Comparison of ENCODE assay signal across 8 cellular contexts in genomic region chr1:121519756-121520286, GRCh38.
A peak's percentile ranks its signal among the peaks of the same experiment; 100 is the strongest.
DNase-seq lines count a peak whose midpoint lies in the region; ATAC-seq, FAIRE-seq and TF ChIP-seq lines count a peak whose summit lies in the region.
"Not testable (repeated sequence)": the region's sequence is repeated elsewhere in the genome, so short reads cannot be mapped to it uniquely, and the experiment has no call there.

No MANE protein-coding gene starts in this region.

- DNase-seq in Calu3; activated CD4-positive, alpha-beta memory T cell treated with anti-CD3 and anti-CD28 coated beads for 36 hours; K562 (ENCODE audit: extremely low read depth in 1 of 4, low spot score in 3 of 4); esophagus squamous epithelium (lab: John Stamatoyannopoulos, UW); left lung; neuronal stem cell (ENCODE audit: low spot score): not testable (repeated sequence)
- peak; percentile 43 for DNase-seq in NCI-H748 (lab: John Stamatoyannopoulos, UW; ENCODE audit: unreplicated experiment)

- not testable (repeated sequence) for H3K4ac ChIP-seq in neuronal stem cell (ENCODE audit: low read length)

- not testable (repeated sequence) for H2AK5ac ChIP-seq in neuronal stem cell (ENCODE audit: low read depth, low read length)

- not testable (repeated sequence) for H2BK15ac ChIP-seq in neuronal stem cell (ENCODE audit: low read length)

- not testable (repeated sequence) for H3K79me2 ChIP-seq in K562 (ENCODE audit: control insufficient read depth, insufficient read depth, low read length)

- not testable (repeated sequence) for TF ChIP-seq EP300 in K562 (IDR thresholded peaks at IDR 0.05; ENCODE audit: low read length)

- BruUV-seq in Calu3 (replicated peaks; lab: Mats Ljungman, UMichigan); K562 (replicated peaks; lab: Mats Ljungman, UMichigan): not testable (repeated sequence)

- peak overlapping the region; percentile 86 for H3K4me3 Mint-ChIP-seq in Calu3 (ENCODE audit: low read depth, unreplicated experiment)
- H3K4me3 Mint-ChIP-seq in activated CD4-positive, alpha-beta memory T cell treated with anti-CD3 and anti-CD28 coated beads for 36 hours: peak overlapping the region; percentile 94

- H3K4me2 ChIP-seq in K562 (ENCODE audit: insufficient read depth, low read length): not testable (repeated sequence)
- peak overlapping the region; percentile 81 for H3K4me2 ChIP-seq in neuronal stem cell (ENCODE audit: insufficient read depth, low read length, poor library complexity, severe bottlenecking)

- H2BK120ac ChIP-seq in neuronal stem cell (ENCODE audit: low read depth, low read length): not testable (repeated sequence)

- not testable (repeated sequence) for H3K79me1 ChIP-seq in neuronal stem cell (ENCODE audit: low read depth, low read length)

- H2BK12ac ChIP-seq in neuronal stem cell (ENCODE audit: low read length): not testable (repeated sequence)

- ATAC-seq in K562, left lung: not testable (repeated sequence)

- in situ Hi-C loops in K562 (cut with MboI): not testable (repeated sequence)

- H3K27me3 ChIP-seq in K562 (ENCODE audit: control insufficient read depth in 2 of 2, insufficient read depth in 2 of 2, low read length in 2 of 2) (peaks cover 12 to 19% of the 10 kb centered on the region in 2 experiments; a peak in 4 of 5 replicates), esophagus squamous epithelium (peaks cover 0 to 56% (median 0%) of the 10 kb centered on the region in 4 donors), left lung (peaks cover 11 to 40% of the 10 kb centered on the region in 2 donors), neuronal stem cell (ENCODE audit: control insufficient read depth in 3 of 3, insufficient read depth in 3 of 3, low read depth in 1 of 3, low read length in 3 of 3) (peaks cover 0 to 37% (median 0%) of the 10 kb centered on the region in 3 experiments), subcutaneous abdominal adipose tissue (ENCODE audit: control insufficient read depth in 5 of 5, insufficient read depth in 4 of 5, low read length in 5 of 5) (peaks cover 4 to 13% (median 6%) of the 10 kb centered on the region in 5 donors)

- H4K91ac ChIP-seq in neuronal stem cell (ENCODE audit: low read depth, low read length, poor library complexity): not testable (repeated sequence)

- not testable (repeated sequence) for H3K14ac ChIP-seq in neuronal stem cell (ENCODE audit: low read length)

- H3K9me1 ChIP-seq in K562 (ENCODE audit: control insufficient read depth, insufficient read depth, low read length): not testable (repeated sequence)

- not testable (repeated sequence) for H2AFZ ChIP-seq in K562 (ENCODE audit: low read depth, low read length)
- peak overlapping the region; percentile 97 for H2AFZ ChIP-seq in neuronal stem cell (ENCODE audit: low read length)

- not testable (repeated sequence) for H3K9me3 ChIP-seq in K562 (replicated peaks; ENCODE audit: control insufficient read depth, insufficient read depth, low read depth, low read length); esophagus squamous epithelium; left lung; neuronal stem cell (replicated peaks in 1 of 2; ENCODE audit: control insufficient read depth in 2 of 2, insufficient read depth in 1 of 2, low read depth in 1 of 2, low read length in 2 of 2); subcutaneous abdominal adipose tissue (ENCODE audit: control insufficient read depth in 5 of 5, low read length in 5 of 5)

- H3K36me3 Mint-ChIP-seq in Calu3 (ENCODE audit: insufficient read depth, unreplicated experiment): peaks cover 16% of the 10 kb centered on the region
- not testable (repeated sequence) for H3K36me3 Mint-ChIP-seq in activated CD4-positive, alpha-beta memory T cell treated with anti-CD3 and anti-CD28 coated beads for 36 hours

- TF ChIP-seq RAD21 in K562 (CRISPR knock-in tag; conservative IDR thresholded peaks at IDR 0.05 in 1 of 2, IDR thresholded peaks at IDR 0.05 in 1 of 2): not testable (repeated sequence)

- FAIRE-seq in K562 (lab: Jason Lieb, UNC): not testable (repeated sequence)

- 7% methylated on average over 19 of the region's 19 CpGs for WGBS in K562 (ENCODE audit: insufficient coverage, low coverage, missing lambda C conversion rate)
- 48 to 50% methylated on average over 18 to 19 of the region's 19 CpGs for WGBS in esophagus squamous epithelium, 2 donors
- no CpG with 5 or more reads among the region's 19 CpGs for WGBS in neuronal stem cell (ENCODE audit: extremely low coverage in 2 of 2, insufficient read length in 2 of 2, insufficient replicate concordance in 1 of 2), 2 donors

- CTCF ChIA-PET in Calu3 (lab: Charles Lee); K562 (lab: Yijun Ruan, JAX; ENCODE audit: low intra/inter-chr PET ratio): not testable (repeated sequence)
- CTCF ChIA-PET in activated CD4-positive, alpha-beta memory T cell treated with anti-CD3 and anti-CD28 coated beads for 36 hours (lab: Charles Lee): interaction anchor here (0.9 to 1.2 kb wide), 3 partner anchors 9 to 74 kb away, joined by 3 to 5 read pairs (median 3); no protein-coding TSS in a partner anchor

- H3K27me3 Mint-ChIP-seq in Calu3 (ENCODE audit: unreplicated experiment); activated CD4-positive, alpha-beta memory T cell treated with anti-CD3 and anti-CD28 coated beads for 36 hours: not testable (repeated sequence)

- not testable (repeated sequence) for H2BK5ac ChIP-seq in neuronal stem cell (ENCODE audit: low read length)

- H3K4me1 ChIP-seq in K562 (replicated peaks in 1 of 2; ENCODE audit: control insufficient read depth in 2 of 2, insufficient read depth in 2 of 2, low read length in 2 of 2); neuronal stem cell (ENCODE audit: control insufficient read depth in 2 of 2, insufficient read depth in 1 of 2, low read depth in 1 of 2, low read length in 2 of 2): not testable (repeated sequence)
- peaks cover 0 to 15% (median 0%) of the 10 kb centered on the region in 3 donors for H3K4me1 ChIP-seq in esophagus squamous epithelium
- peaks cover 0 to 26% of the 10 kb centered on the region in 2 donors for H3K4me1 ChIP-seq in left lung
- H3K4me1 ChIP-seq in subcutaneous abdominal adipose tissue (ENCODE audit: control insufficient read depth in 5 of 5, insufficient read depth in 5 of 5, low read length in 5 of 5): peaks cover 0 to 14% (median 11%) of the 10 kb centered on the region in 5 donors

- POLR2A ChIA-PET in activated CD4-positive, alpha-beta memory T cell treated with anti-CD3 and anti-CD28 coated beads for 36 hours (lab: Charles Lee): interaction anchor here (1.0 to 1.1 kb wide), 2 partner anchors 10 to 61 kb away, joined by 3 to 5 read pairs; no protein-coding TSS in a partner anchor
- POLR2A ChIA-PET in K562 (lab: Yijun Ruan, JAX): interaction anchor here (0.6 to 0.8 kb wide), 2 partner anchors 25 to 1926 kb away, joined by 3 read pairs; no protein-coding TSS in a partner anchor

- H3K4me1 Mint-ChIP-seq in Calu3 (ENCODE audit: low read depth, unreplicated experiment): peaks cover 24% of the 10 kb centered on the region
- peaks cover 52% of the 10 kb centered on the region for H3K4me1 Mint-ChIP-seq in activated CD4-positive, alpha-beta memory T cell treated with anti-CD3 and anti-CD28 coated beads for 36 hours (ENCODE audit: low read depth)

- not testable (repeated sequence) for TF ChIP-seq CTCF in Calu3 (IDR thresholded peaks at IDR 0.05; ENCODE audit: unreplicated experiment); K562 (IDR thresholded peaks at IDR 0.05 in 2 of 3, conservative IDR thresholded peaks at IDR 0.05 in 1 of 3; ENCODE audit: insufficient read depth in 2 of 3, low read depth in 1 of 3, low read length in 3 of 3); esophagus squamous epithelium (IDR thresholded peaks at IDR 0.05); left lung (IDR thresholded peaks at IDR 0.05)

- not testable (repeated sequence) for TF ChIP-seq POLR2A in K562 (conservative IDR thresholded peaks at IDR 0.05)
- TF ChIP-seq POLR2A in esophagus squamous epithelium (IDR thresholded peaks at IDR 0.05): peak in 1 of 4 donors; percentile 9

- peak overlapping the region; percentile 97 for H3K18ac ChIP-seq in neuronal stem cell (ENCODE audit: low read length)

- intact Hi-C loops in Calu3 (cut with micrococcal nuclease; ENCODE audit: unreplicated experiment): loop anchor here (5.0 kb wide), 3 partner anchors 37 to 73 kb away; no protein-coding TSS in a partner anchor
- intact Hi-C loops in activated CD4-positive, alpha-beta memory T cell treated with anti-CD3 and anti-CD28 coated beads for 36 hours (cut with micrococcal nuclease); K562 (cut with micrococcal nuclease); esophagus squamous epithelium (cut with DNase I); left lung (cut with DNase I): not testable (repeated sequence)

- H3K23ac ChIP-seq in neuronal stem cell (ENCODE audit: low read depth, low read length, poor library complexity): not testable (repeated sequence)

- H3K4me3 ChIP-seq in K562: not testable (repeated sequence)
- H3K4me3 ChIP-seq in esophagus squamous epithelium (peak overlapping the region; percentile 30 to 67 (median 44)), left lung (peak overlapping the region; percentile 41 to 53), neuronal stem cell (ENCODE audit: low read length in 2 of 2) (peak overlapping the region in 1 of 2 donors; percentile 46), subcutaneous abdominal adipose tissue (ENCODE audit: low read depth in 1 of 5, low read length in 5 of 5) (peak overlapping the region in 4 of 5 donors; percentile 36 to 65 (median 54))

- not testable (repeated sequence) for H4K8ac ChIP-seq in neuronal stem cell (ENCODE audit: low read depth, low read length)

- H3K27ac ChIP-seq in K562 (ENCODE audit: extremely low read depth, low read depth, low read length); left lung; subcutaneous abdominal adipose tissue (ENCODE audit: low read depth, low read length): not testable (repeated sequence)
- peak overlapping the region in 2 of 4 donors; percentile 71 to 75 for H3K27ac ChIP-seq in esophagus squamous epithelium
- peak overlapping the region; percentile 68 for H3K27ac ChIP-seq in neuronal stem cell (replicated peaks; ENCODE audit: low read length)

- not testable (repeated sequence) for H4K20me1 ChIP-seq in K562 (replicated peaks; ENCODE audit: control insufficient read depth, insufficient read depth, low read length)

- H3K36me3 ChIP-seq in K562 (ENCODE audit: control insufficient read depth, insufficient read depth, low read length); esophagus squamous epithelium; left lung; neuronal stem cell (replicated peaks in 1 of 2; ENCODE audit: control insufficient read depth in 2 of 2, insufficient read depth in 2 of 2, low read length in 2 of 2); subcutaneous abdominal adipose tissue (ENCODE audit: control insufficient read depth in 5 of 5, insufficient read depth in 5 of 5, low read length in 5 of 5): not testable (repeated sequence)

- H3K9me3 Mint-ChIP-seq in Calu3 (ENCODE audit: low read depth, unreplicated experiment); activated CD4-positive, alpha-beta memory T cell treated with anti-CD3 and anti-CD28 coated beads for 36 hours: not testable (repeated sequence)

- H3K9ac ChIP-seq in K562 (ENCODE audit: insufficient read depth in 1 of 2, low read depth in 2 of 2, low read length in 2 of 2); neuronal stem cell (ENCODE audit: low read depth, low read length, poor library complexity); subcutaneous abdominal adipose tissue (ENCODE audit: low read length in 5 of 5): not testable (repeated sequence)

- peak overlapping the region; percentile 76 for H3K27ac Mint-ChIP-seq in Calu3 (ENCODE audit: unreplicated experiment)
- peak overlapping the region; percentile 95 for H3K27ac Mint-ChIP-seq in activated CD4-positive, alpha-beta memory T cell treated with anti-CD3 and anti-CD28 coated beads for 36 hours
